Comparison of ENCODE assay signal across 15 cellular contexts in the genomic region with DNA sequence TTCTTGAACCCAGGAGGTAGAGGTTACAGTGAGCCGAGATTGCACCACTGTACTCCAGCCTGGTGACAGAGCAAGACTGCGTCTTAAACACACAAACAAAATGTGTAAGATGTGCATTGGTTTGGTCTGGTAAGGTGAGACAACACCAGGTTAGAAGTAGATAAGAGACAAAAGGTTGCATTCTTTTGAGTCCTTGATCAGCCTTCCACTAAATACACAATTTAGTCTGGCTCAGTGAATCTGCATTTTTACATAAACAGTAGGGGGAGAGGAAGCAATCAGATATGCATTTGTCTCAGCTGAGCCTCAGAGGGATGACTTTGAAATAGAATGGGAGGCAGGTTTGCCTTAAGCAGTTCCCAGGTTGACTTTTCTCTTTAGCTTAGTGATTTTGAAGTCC. TPM values are rescaled to one million over a fixed set of nuclear protein-coding genes. Genes with fewer than 3 reads are reported as not detected.
DNase-seq lines count a peak whose midpoint lies in the region; ATAC-seq, FAIRE-seq and TF ChIP-seq lines count a peak whose summit lies in the region.
"Not testable (repeated sequence)": the region's sequence is repeated elsewhere in the genome, so short reads cannot be mapped to it uniquely, and the experiment has no call there.
"Had no signal": no experiment of that assay in that cellular context is flagged by ENCODE, and none has a peak within 500 bp of the region (broad histone marks: within the 10 kb centered on the region; RNA-seq: fewer than 3 reads in every experiment).

No MANE protein-coding gene starts in this region.

- peaks cover 30% of the 10 kb centered on the region for H3K4me1 Mint-ChIP-seq in GM23338
- H3K4me1 Mint-ChIP-seq in WTC11 = peaks cover 44% of the 10 kb centered on the region

- not testable (repeated sequence) for FAIRE-seq in HepG2 (lab: Jason Lieb, UNC)

- H3K9ac ChIP-seq in HUES6 (ENCODE audit: low read length) (peak overlapping the region; percentile 78), iPS-18a (ENCODE audit: low read length) (peak overlapping the region; percentile 36)
- H3K9ac ChIP-seq in endocrine pancreas (ENCODE audit: control insufficient read depth, insufficient read depth, low read length); HepG2 (ENCODE audit: insufficient read depth, low read depth, low read length); smooth muscle cell (ENCODE audit: low read depth): not testable (repeated sequence)

- TF ChIP-seq POLR2A in HepG2 (IDR thresholded peaks at IDR 0.05; ENCODE audit: insufficient read depth in 1 of 2, low read depth in 2 of 2, low read length in 2 of 2) = not testable (repeated sequence)

- 3% methylated on average over 2 of the region's 2 CpGs for WGBS in HepG2 (ENCODE audit: low lambda C conversion rate)
- 34% methylated on average over 2 of the region's 2 CpGs for WGBS in smooth muscle cell (ENCODE audit: low lambda C conversion rate)

- not testable (repeated sequence) for H2AFZ ChIP-seq in GM23338; HepG2 (ENCODE audit: low read length)
- peak overlapping the region; percentile 37 for H2AFZ ChIP-seq in smooth muscle cell (ENCODE audit: low read depth)

- H3K36me3 ChIP-seq in GM23338 (ENCODE audit: insufficient read depth); HUES6 (ENCODE audit: control insufficient read depth, insufficient read depth, low read length); endocrine pancreas (ENCODE audit: control insufficient read depth, insufficient read depth, low read length); iPS-18a (ENCODE audit: control insufficient read depth, low read depth, low read length); HepG2 (replicated peaks in 1 of 2; ENCODE audit: control insufficient read depth in 1 of 2, insufficient read depth in 2 of 2, low read length in 2 of 2); smooth muscle cell (ENCODE audit: low read depth): not testable (repeated sequence)

- not testable (repeated sequence) for TF ChIP-seq CTCF in GM23338 (conservative IDR thresholded peaks at IDR 0.05; ENCODE audit: low read depth in 2 of 2); WTC11 (IDR thresholded peaks at IDR 0.05); HepG2 (CRISPR knock-in tag; IDR thresholded peaks at IDR 0.05); smooth muscle cell (IDR thresholded peaks at IDR 0.05; ENCODE audit: borderline replicate concordance, insufficient read depth, poor library complexity, severe bottlenecking)

- not testable (repeated sequence) for H3K79me2 ChIP-seq in GM23338 (replicated peaks; ENCODE audit: insufficient read depth); HepG2 (ENCODE audit: insufficient read depth, low read length); smooth muscle cell (ENCODE audit: low read depth)

- in situ Hi-C loops in HepG2 (cut with HindIII; ENCODE audit: extremely low pct_ligation_motif_present, low pct_unique_long_range_greater_than_20kb) = not testable (repeated sequence)

- H3K4me3 ChIP-seq in GM23338 (peak overlapping the region; percentile 29), HUES6 (ENCODE audit: low read depth, low read length) (peak overlapping the region; percentile 26; the same call in 1 of the 2 replicates), endocrine pancreas (ENCODE audit: control insufficient read depth, insufficient read depth, low read length) (peak overlapping the region; percentile 26), iPS-18a (ENCODE audit: low read length) (peak overlapping the region; percentile 30)
- not testable (repeated sequence) for H3K4me3 ChIP-seq in HepG2 (replicated peaks in 1 of 3; ENCODE audit: insufficient read depth in 1 of 3, low read depth in 2 of 3, low read length in 3 of 3); smooth muscle cell

- not testable (repeated sequence) for H4K20me1 ChIP-seq in GM23338 (replicated peaks; ENCODE audit: insufficient read depth); HepG2 (ENCODE audit: insufficient read depth, low read length); smooth muscle cell (ENCODE audit: low read depth)

- intact Hi-C loops in HepG2 (cut with micrococcal nuclease; ENCODE audit: unreplicated experiment) = not testable (repeated sequence)

- CTCF ChIA-PET in WTC11 (lab: Charles Lee) = interaction anchor here (1.2 kb wide), 1 partner anchor 23 kb away, joined by 5 read pairs; no protein-coding TSS in a partner anchor
- CTCF ChIA-PET in HepG2 (lab: Yijun Ruan, JAX; ENCODE audit: low intra/inter-chr PET ratio, low total read pairs) = not testable (repeated sequence)

- BruUV-seq in HepG2 (replicated peaks; lab: Mats Ljungman, UMichigan) = not testable (repeated sequence)

- peak overlapping the region; percentile 94 for H3K27ac Mint-ChIP-seq in GM23338
- peak overlapping the region; percentile 82 for H3K27ac Mint-ChIP-seq in WTC11

- TF ChIP-seq RAD21 in HepG2 (CRISPR knock-in tag; IDR thresholded peaks at IDR 0.05) = not testable (repeated sequence)

- ATAC-seq in GM23338 (peak; percentile 70), WTC11 (peak; percentile 92), HepG2 (peak; percentile 35; the same call in 2 of the 3 replicates)

- not testable (repeated sequence) for TF ChIP-seq EP300 in HepG2 (IDR thresholded peaks at IDR 0.05; ENCODE audit: low read depth in 2 of 2, low read length in 2 of 2); HepG2 (CRISPR knock-in tag; IDR thresholded peaks at IDR 0.05; ENCODE audit: borderline replicate concordance)

- H3K27me3 ChIP-seq in GM23338 (ENCODE audit: insufficient read depth); HUES6 (ENCODE audit: control insufficient read depth, insufficient read depth, low read length); endocrine pancreas (ENCODE audit: control insufficient read depth, insufficient read depth, low read length); iPS-18a (ENCODE audit: control insufficient read depth, insufficient read depth, low read length); HepG2 (ENCODE audit: control insufficient read depth in 1 of 2, insufficient read depth in 2 of 2, low read length in 2 of 2); smooth muscle cell (ENCODE audit: low read depth): not testable (repeated sequence)

- not testable (repeated sequence) for H3F3A ChIP-seq in GM23338 (replicated peaks; ENCODE audit: low read depth); smooth muscle cell (ENCODE audit: low read depth)

- H3K9me3 Mint-ChIP-seq in GM23338 = peaks cover 20% of the 10 kb centered on the region
- H3K9me3 Mint-ChIP-seq in WTC11 = not testable (repeated sequence)

- H3K27ac ChIP-seq in GM23338 (ENCODE audit: low read depth) = peak overlapping the region; percentile 97
- peak overlapping the region; percentile 99 for H3K27ac ChIP-seq in HUES6 (ENCODE audit: low read depth, low read length)
- peak overlapping the region; percentile 88 for H3K27ac ChIP-seq in iPS-18a (ENCODE audit: low read length)
- not testable (repeated sequence) for H3K27ac ChIP-seq in HepG2 (ENCODE audit: extremely low read length, insufficient read depth, low read length); smooth muscle cell (ENCODE audit: low read depth)

- peak overlapping the region; percentile 18 for H3K4me3 Mint-ChIP-seq in GM23338
- peak overlapping the region; percentile 33 for H3K4me3 Mint-ChIP-seq in WTC11

- H3K4me2 ChIP-seq in GM23338 = peak overlapping the region; percentile 52
- H3K4me2 ChIP-seq in HepG2 (ENCODE audit: low read depth, low read length); smooth muscle cell: not testable (repeated sequence)

- POLR2A ChIA-PET in WTC11 (lab: Charles Lee); HepG2 (lab: Yijun Ruan, JAX): not testable (repeated sequence)

- DNase-seq in GM23338 (ENCODE audit: low spot score) = peak; percentile 74
- peak; percentile 11 for DNase-seq in NCI-H2171 treated with DMSO at 0.1 percent for 48 hours (lab: John Stamatoyannopoulos, UW)
- not testable (repeated sequence) for DNase-seq in WTC11 (ENCODE audit: low spot score); HepG2 (ENCODE audit: low spot score); smooth muscle cell (lab: John Stamatoyannopoulos, UW; ENCODE audit: unreplicated experiment)

- H3K4me1 ChIP-seq in GM23338 (ENCODE audit: insufficient read depth) = peaks cover 36% of the 10 kb centered on the region
- peaks cover 34% of the 10 kb centered on the region for H3K4me1 ChIP-seq in HUES6 (ENCODE audit: control insufficient read depth, insufficient read depth, low read length)
- H3K4me1 ChIP-seq in endocrine pancreas (ENCODE audit: control insufficient read depth, insufficient read depth, low read length) = peaks cover 20% of the 10 kb centered on the region
- H3K4me1 ChIP-seq in iPS-18a (ENCODE audit: control insufficient read depth, low read depth, low read length) = peaks cover 26% of the 10 kb centered on the region
- H3K4me1 ChIP-seq in HepG2 (ENCODE audit: insufficient read depth, low read length); smooth muscle cell (ENCODE audit: low read depth): not testable (repeated sequence)

- not testable (repeated sequence) for H3K27me3 Mint-ChIP-seq in GM23338 (ENCODE audit: insufficient read depth, low read depth, poor library complexity); WTC11 (ENCODE audit: low read depth)

- H3K9me3 ChIP-seq in HUES6 (ENCODE audit: control insufficient read depth, insufficient read depth, low read depth, low read length) = peaks cover 12% of the 10 kb centered on the region; the same call in 1 of the 2 replicates
- H3K9me3 ChIP-seq in endocrine pancreas (ENCODE audit: control insufficient read depth, low read length); iPS-18a (ENCODE audit: control insufficient read depth, low read depth, low read length); HepG2 (ENCODE audit: low read length); smooth muscle cell (replicated peaks; ENCODE audit: low read depth): not testable (repeated sequence)

- H3K36me3 Mint-ChIP-seq in GM23338 (ENCODE audit: low read depth) = peaks cover 24% of the 10 kb centered on the region
- peaks cover 19% of the 10 kb centered on the region for H3K36me3 Mint-ChIP-seq in WTC11

- H3K9me2 ChIP-seq in GM23338 (ENCODE audit: insufficient read depth) = not testable (repeated sequence)

RNA-seq across cellular contexts. Expression of gene SHISAL2B, which starts 15.8 kb away (rescaled TPM):
- total RNA-seq in GM23338 (2014; rRNA removed; shearing (Covaris generic)) = 3.9 and 12.3 TPM in 2 replicates
- polyA plus RNA-seq in GM23338 (2016; fragmentation: Nextera tagmentation; extraction: Ambion mirVana) (21.1 and 24.4 TPM in 2 replicates), HepG2 (2011; rRNA removed) (not detected in 2 replicates), smooth muscle cell (not detected in 2 replicates)
- total RNA-seq in WTC11 (2021) (11.1 to 15.2 TPM (median 14.8 TPM) in 3 replicates), HepG2 (2016; rRNA removed; fragmentation: Illumina TruSeq; extraction: Trizol) (not detected in 2 replicates), smooth muscle cell (not detected in 2 replicates)
- total RNA-seq in HepG2 (2016; cell fraction: cytosol; rRNA removed; fragmentation: Illumina TruSeq; extraction: Trizol; ENCODE audit: low read depth) = not detected in 2 replicates
- not detected in 2 replicates for total RNA-seq in HepG2 (2016; cell fraction: insoluble cytoplasmic fraction; rRNA removed; fragmentation: Illumina TruSeq; extraction: Trizol)
- total RNA-seq in HepG2 (2016; cell fraction: membrane; rRNA removed; fragmentation: Illumina TruSeq; extraction: Trizol) = not detected in 2 replicates
- not detected in 2 replicates for total RNA-seq in HepG2 (2016; cell fraction: nucleus; rRNA removed; fragmentation: Illumina TruSeq; extraction: Trizol)
- polyA plus RNA-seq in HepG2 (2011; cell fraction: cytosol; rRNA removed) = not detected in 2 replicates
- polyA plus RNA-seq in HepG2 (2011; cell fraction: nucleus; rRNA removed) = not detected in 2 replicates
- not detected in 2 replicates for polyA plus RNA-seq in HepG2 (2012)
- not detected in 2 replicates for polyA plus RNA-seq in HepG2 (2016; cell fraction: cytosol; fragmentation: Illumina TruSeq; extraction: Trizol; ENCODE audit: low read depth)
- not detected in 2 replicates for polyA plus RNA-seq in HepG2 (2016; cell fraction: insoluble cytoplasmic fraction; fragmentation: Illumina TruSeq; extraction: Trizol; ENCODE audit: low read depth)
- polyA plus RNA-seq in HepG2 (2016; cell fraction: membrane; fragmentation: Illumina TruSeq; extraction: Trizol; ENCODE audit: low read depth) = not detected in 2 replicates
- not detected in 2 replicates for polyA plus RNA-seq in HepG2 (2016; cell fraction: nucleus; fragmentation: Illumina TruSeq; extraction: Trizol; ENCODE audit: insufficient read depth, low read depth)
- not detected in 2 replicates for polyA minus RNA-seq in HepG2 (2011; rRNA and poly(A)+ RNA removed; ENCODE audit: low replicate concordance)
- not detected in 2 replicates for polyA minus RNA-seq in HepG2 (2011; cell fraction: cytosol; rRNA and poly(A)+ RNA removed)
- not detected in 2 replicates for polyA minus RNA-seq in HepG2 (2011; cell fraction: nucleus; rRNA and poly(A)+ RNA removed)
- total RNA-seq: A172; A673; Calu3; CD4-positive, alpha-beta memory T cell; Daoy; GM23248 had no signal
- polyA plus RNA-seq: BJ; CD4-positive, alpha-beta memory T cell; GM23248 had no signal

Comparison
In these comparisons a context has a peak if more than half of its experiments do, and no peak if none do; other contexts are left out.
1. ATAC-seq: peak in every context shown above with its lines; median percentile 92 in WTC11; 70 in GM23338; 35 in HepG2.